Comparison of ENCODE assay signal across 29 cellular contexts in the genomic region with DNA sequence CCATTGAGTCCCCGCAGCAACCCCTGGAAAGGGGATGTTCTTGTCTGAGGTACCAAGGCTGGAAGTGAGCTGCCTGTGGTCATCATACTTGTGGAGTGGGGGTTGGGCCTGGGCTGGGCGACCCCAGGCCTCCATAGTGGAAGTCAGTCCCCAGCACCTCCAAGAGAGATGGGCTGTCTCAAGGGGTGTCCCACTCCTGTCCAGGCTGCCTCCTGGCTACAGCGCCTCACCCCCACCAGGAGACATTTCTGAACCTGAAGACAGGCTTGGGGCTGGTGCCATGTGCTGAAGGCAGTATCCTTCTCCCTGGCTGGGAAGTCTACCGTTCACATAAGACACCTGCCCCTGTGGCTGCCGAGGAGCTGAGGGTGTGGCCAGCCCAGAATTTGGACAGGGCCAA. TPM values are rescaled to one million over a fixed set of nuclear protein-coding genes. Genes with fewer than 3 reads are reported as not detected.
"Had no signal": no experiment of that assay in that cellular context is flagged by ENCODE, and none has a peak within 500 bp of the region (broad histone marks: within the 10 kb centered on the region; RNA-seq: fewer than 3 reads in every experiment).

No MANE protein-coding gene starts in this region.

- H3K27me3 ChIP-seq: right lobe of liver, uterus had no signal

- H3K4me3 ChIP-seq: heart left ventricle, lung, mucosa of descending colon, psoas muscle, right lobe of liver, smooth muscle cell, suprapubic skin, thoracic aorta, tibial artery, uterus had no signal

- H3K27ac Mint-ChIP-seq: mesothelial cell of epicardium; naive thymus-derived CD4-positive, alpha-beta T cell; natural killer cell treated with Interleukin-12 subunit alpha and Interleukin-12 subunit beta and Interleukin-15 and Interleukin-18, amount 100 ng/mL, for 72 hours; stimulated activated memory B cell treated with anti-CD40 and anti-IgM and Interleukin-4, amounts not matched to agents 10 μg/mL and 1 μg/mL and 100 μg/mL, for 72 hours had no signal

- H3K36me3 ChIP-seq: heart left ventricle, right lobe of liver, suprapubic skin, thoracic aorta, tibial artery, uterus had no signal

- H3K9me3 ChIP-seq: mucosa of descending colon, psoas muscle, right lobe of liver, suprapubic skin, thoracic aorta, tibial artery, uterus had no signal

- H3K4me3 Mint-ChIP-seq: mesothelial cell of epicardium; naive thymus-derived CD4-positive, alpha-beta T cell; natural killer cell treated with Interleukin-12 subunit alpha and Interleukin-12 subunit beta and Interleukin-15 and Interleukin-18, amount 100 ng/mL, for 72 hours; stimulated activated memory B cell treated with anti-CD40 and anti-IgM and Interleukin-4, amounts not matched to agents 10 μg/mL and 1 μg/mL and 100 μg/mL, for 72 hours had no signal

- H3K9me3 Mint-ChIP-seq: natural killer cell treated with Interleukin-12 subunit alpha and Interleukin-12 subunit beta and Interleukin-15 and Interleukin-18, amount 100 ng/mL, for 72 hours; stimulated activated memory B cell treated with anti-CD40 and anti-IgM and Interleukin-4, amounts not matched to agents 10 μg/mL and 1 μg/mL and 100 μg/mL, for 72 hours had no signal

- H3K79me2 ChIP-seq: parathyroid adenoma had no signal

- H3K4me1 ChIP-seq: heart left ventricle, parathyroid adenoma, psoas muscle, right lobe of liver, suprapubic skin, tibial artery, uterus had no signal

- H3K4me1 Mint-ChIP-seq: naive thymus-derived CD4-positive, alpha-beta T cell; stimulated activated memory B cell treated with anti-CD40 and anti-IgM and Interleukin-4, amounts not matched to agents 10 μg/mL and 1 μg/mL and 100 μg/mL, for 72 hours had no signal

- ATAC-seq: heart left ventricle; left lobe of liver; mucosa of descending colon; naive thymus-derived CD4-positive, alpha-beta T cell; natural killer cell treated with Interleukin-12 subunit alpha and Interleukin-12 subunit beta and Interleukin-15 and Interleukin-18, amount 100 ng/mL, for 72 hours; psoas muscle; stimulated activated memory B cell treated with anti-CD40 and anti-IgM and Interleukin-4, amounts not matched to agents 10 μg/mL and 1 μg/mL and 100 μg/mL, for 72 hours had no signal

- DNase-seq: hypothalamus; islet precursor cell; kidney glomerular epithelial cell; left cardiac atrium; mesendoderm; mucosa of descending colon; naive thymus-derived CD4-positive, alpha-beta T cell; nucleus accumbens; stimulated activated CD4-positive, alpha-beta T cell treated with anti-CD3 and anti-CD28 coated beads, Interleukin-1b, Interleukin-23, amount 100 ng/mL, for 48 hours; stimulated activated CD4-positive, alpha-beta T cell treated with anti-CD3 and anti-CD28 coated beads, Interleukin-2, amount 100 ng/mL, for 48 hours; stimulated activated CD4-positive, alpha-beta T cell treated with anti-CD3 and anti-CD28 coated beads, Interleukin-4, amount 100 ng/mL, for 4 hours; stimulated activated CD8-positive, alpha-beta memory T cell treated with anti-CD3 and anti-CD28 coated beads, Interleukin-4, amount 100 ng/mL, for 48 hours; stimulated activated naive CD4-positive, alpha-beta T cell treated with Interleukin-2 at 50 U/mL for 16 hours; tibial artery; trophoblast cell; uterus had no signal

- H3K4me2 ChIP-seq: smooth muscle cell had no signal

- H3K27ac ChIP-seq: heart left ventricle, parathyroid adenoma, psoas muscle, right lobe of liver, suprapubic skin, thoracic aorta, tibial artery, uterus had no signal

- H2AFZ ChIP-seq: parathyroid adenoma had no signal

- H3K9ac ChIP-seq: parathyroid adenoma had no signal

RNA-seq across cellular contexts. Expression of a gene that starts 28.9 kb away (rescaled TPM):
- total RNA-seq: mesothelial cell of epicardium; naive thymus-derived CD4-positive, alpha-beta T cell; natural killer cell treated with Interleukin-12 subunit alpha and Interleukin-12 subunit beta and Interleukin-15 and Interleukin-18, amount 100 ng/mL, for 72 hours had no signal
- polyA plus RNA-seq: naive thymus-derived CD4-positive, alpha-beta T cell; neural cell had no signal
